ENCODE assay signal across 20 cellular contexts in the genomic region with DNA sequence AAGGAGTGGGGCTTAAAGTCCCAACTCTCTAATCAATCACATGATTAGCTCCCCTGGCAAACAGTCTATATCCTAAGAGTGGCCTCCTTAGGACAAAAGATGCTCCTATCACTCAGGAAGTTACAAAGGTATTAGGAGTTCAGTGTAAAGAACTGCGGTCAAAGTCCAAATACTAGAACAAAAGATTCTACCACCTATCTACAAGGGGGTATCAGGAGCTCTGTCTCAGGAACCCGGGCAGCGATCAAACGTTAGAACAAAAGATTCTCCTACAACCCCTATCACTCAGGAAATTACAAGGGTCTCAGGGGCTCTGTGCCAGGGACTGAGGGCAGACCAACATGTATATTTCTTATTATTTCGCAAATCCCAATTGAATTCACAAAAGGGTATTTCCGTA. TPM values are rescaled to one million over a fixed set of nuclear protein-coding genes. Genes with fewer than 3 reads are reported as not detected.
DNase-seq lines count a peak whose midpoint lies in the region; TF ChIP-seq lines count a peak whose summit lies in the region.
"Had no signal": no experiment of that assay in that cellular context is flagged by ENCODE, and none has a peak within 500 bp of the region (broad histone marks: within the 10 kb centered on the region; RNA-seq: fewer than 3 reads in every experiment).

No MANE protein-coding gene starts in this region.

- 68% methylated on average over 6 of the region's 6 CpGs for WGBS in hepatocyte (ENCODE audit: low lambda C conversion rate, missing lambda C conversion rate)

- no peaks in the 10 kb centered on the region for H3K79me2 ChIP-seq in ACC112 (ENCODE audit: control insufficient read depth, insufficient read depth, low read length, unreplicated experiment)
- no peaks in the 10 kb centered on the region for H3K79me2 ChIP-seq in hepatocyte

- no peaks in the 10 kb centered on the region for H4K20me1 ChIP-seq in hepatocyte (ENCODE audit: insufficient read depth, poor library complexity, severe bottlenecking)
- H4K20me1 ChIP-seq: BLaER1 had no signal

- H3K9me2 ChIP-seq in hepatocyte (replicated peaks; ENCODE audit: insufficient read depth), result no peaks in the 10 kb centered on the region

- H3K9me3 ChIP-seq in HAP-1, result no peaks in the 10 kb centered on the region
- H3K9me3 ChIP-seq in SK-N-MC (ENCODE audit: low read depth, low read length), result no peaks in the 10 kb centered on the region
- no peaks in the 10 kb centered on the region for H3K9me3 ChIP-seq in hepatocyte (ENCODE audit: low read depth)
- H3K9me3 ChIP-seq: BLaER1 had no signal

- peak overlapping the region; percentile 13 for H3K4me2 ChIP-seq in hepatocyte
- H3K4me2 ChIP-seq: BLaER1 had no signal

- H3K4me3 ChIP-seq in ACC112 (ENCODE audit: low read depth, low read length) (no peak overlapping the region), HAP-1 (no peak overlapping the region), SK-N-MC (no peak overlapping the region), hepatocyte (no peak overlapping the region)
- H3K4me3 ChIP-seq: BLaER1, GM23248 had no signal

- no peak overlapping the region for H3K9ac ChIP-seq in SK-N-MC (ENCODE audit: insufficient read length)
- H3K9ac ChIP-seq: BLaER1, GM23248 had no signal

- DNase-seq in HAP-1 (ENCODE audit: low spot score in 2 of 2) (peak; percentile 55 to 58), SK-N-MC (ENCODE audit: low read depth, low spot score) (no peak), hepatocyte (ENCODE audit: low spot score) (no peak), NCI-H2196 (lab: John Stamatoyannopoulos, UW; ENCODE audit: unreplicated experiment) (no peak), OCI-M2 (lab: John Stamatoyannopoulos, UW; ENCODE audit: unreplicated experiment) (no peak), NCI-H510A (lab: John Stamatoyannopoulos, UW) (no peak), putamen (ENCODE audit: low spot score) (no peak)
- DNase-seq: CD4-positive, CD25-positive, alpha-beta regulatory T cell; GM23248; HCEC 1CT; KBM-7; MM.1S; NCI-H1694 treated with DMSO at 0.1 percent for 48 hours; NCI-H345; NCI-H774; PC-3; T-helper 1 cell had no signal

- H3K27ac ChIP-seq in ACC112 (ENCODE audit: low read depth, low read length) (no peak overlapping the region), SK-N-MC (0 out of 2 replicates have a peak overlapping the region, but pooled peaks have one; percentile 27), hepatocyte (peak overlapping the region; percentile 59)
- H3K27ac ChIP-seq: BLaER1, GM23248, HL-60 had no signal

- H3K4me1 ChIP-seq in ACC112 (ENCODE audit: control insufficient read depth, insufficient read depth, low read length, unreplicated experiment), result peaks cover 38% of the 10 kb centered on the region
- H3K4me1 ChIP-seq in HAP-1, result peaks cover 20% of the 10 kb centered on the region
- H3K4me1 ChIP-seq in hepatocyte (ENCODE audit: insufficient read depth), result peaks cover 20% of the 10 kb centered on the region
- H3K4me1 ChIP-seq: BLaER1 had no signal

- no peak for TF ChIP-seq CTCF in hepatocyte (IDR thresholded peaks at IDR 0.05; ENCODE audit: poor library complexity)

- H2AFZ ChIP-seq in ACC112 (ENCODE audit: low read length, unreplicated experiment), result peak overlapping the region; percentile 32
- no peak overlapping the region for H2AFZ ChIP-seq in hepatocyte
- H2AFZ ChIP-seq: GM23248 had no signal

- H3K27me3 ChIP-seq in ACC112 (ENCODE audit: insufficient read depth, low read length), result no peaks in the 10 kb centered on the region
- H3K27me3 ChIP-seq in HAP-1 (ENCODE audit: low read depth), result no peaks in the 10 kb centered on the region
- no peaks in the 10 kb centered on the region for H3K27me3 ChIP-seq in hepatocyte
- H3K27me3 ChIP-seq: BLaER1 had no signal

- H3K36me3 ChIP-seq in ACC112 (ENCODE audit: insufficient read depth, low read length), result no peaks in the 10 kb centered on the region
- no peaks in the 10 kb centered on the region for H3K36me3 ChIP-seq in HAP-1 (replicated peaks)
- 0 out of 2 replicates have a peak, but pooled peaks cover 5% of the 10 kb centered on the region for H3K36me3 ChIP-seq in SK-N-MC (ENCODE audit: insufficient read depth, low read length)
- H3K36me3 ChIP-seq in hepatocyte (replicated peaks; ENCODE audit: insufficient read depth, low read depth), result no peaks in the 10 kb centered on the region
- H3K36me3 ChIP-seq: BLaER1 had no signal

- in situ Hi-C loops in HAP-1 (cut with MboI; ENCODE audit: low sequenced_read_pairs), result no loop called here

RNA-seq across cellular contexts. Expression of a gene that starts 58.0 kb away (rescaled TPM):
- 10.3 and 12.8 TPM in 2 replicates for total RNA-seq in hepatocyte
- 13.9 and 14.9 TPM in 2 replicates for polyA plus RNA-seq in hepatocyte

Comparison
In these comparisons a context has a peak if more than half of its experiments do, and no peak if none do; other contexts are left out.
1. DNase-seq: peak in HAP-1 (2 of 2); none in SK-N-MC (single experiment), hepatocyte (single experiment), NCI-H2196 (single experiment), OCI-M2 (single experiment), NCI-H510A (single experiment) and putamen (single experiment).